Comparison of ENCODE assay signal across 16 cellular contexts in genomic region chr3:184110316-184110725, GRCh38. TPM values are rescaled to one million over a fixed set of nuclear protein-coding genes. Genes with fewer than 3 reads are reported as not detected.
DNase-seq lines count a peak whose midpoint lies in the region; ATAC-seq and TF ChIP-seq lines count a peak whose summit lies in the region.
"Had no signal": no experiment of that assay in that cellular context is flagged by ENCODE, and none has a peak within 500 bp of the region (broad histone marks: within the 10 kb centered on the region; RNA-seq: fewer than 3 reads in every experiment).

No MANE protein-coding gene starts in this region.

- peaks cover 0 to 6% of the 10 kb centered on the region in 2 donors for H3K4me1 ChIP-seq in adrenal gland (replicated peaks in 1 of 2)
- no peaks in the 10 kb centered on the region for H3K4me1 ChIP-seq in tibial artery
- H3K4me1 ChIP-seq: BLaER1, esophagus squamous epithelium, right atrium auricular region, stomach had no signal

- H3K27me3 ChIP-seq in adrenal gland, result no peaks in the 10 kb centered on the region
- H3K27me3 ChIP-seq in tibial artery, result peaks cover 0 to 5% of the 10 kb centered on the region in 2 donors
- H3K27me3 ChIP-seq: BLaER1, esophagus squamous epithelium, right atrium auricular region had no signal

- intact Hi-C loops in adrenal gland (cut with DNase I) (loop anchor here in 1 of 2 donors (10.0 kb wide), 1 partner anchor 66 kb away; no protein-coding TSS in a partner anchor), posterior cingulate gyrus (cut with DNase I) (no loop called here), tibial artery (cut with DNase I; ENCODE audit: low total_unique reads) (no loop called here)

- WGBS in adrenal gland, 4 donors, result 26 to 36% (median 34%) methylated on average over 6 to 7 of the region's 7 CpGs

- TF ChIP-seq POLR2A in adrenal gland (IDR thresholded peaks at IDR 0.05), result no peak

- no peak for ATAC-seq in esophagus mucosa
- no peak for ATAC-seq in GM18861 (IDR thresholded peaks at IDR 0.05; ENCODE audit: unreplicated experiment)

- H3K4me3 ChIP-seq in adrenal gland (no peak overlapping the region), tibial artery (no peak overlapping the region)
- H3K4me3 ChIP-seq: BLaER1, esophagus squamous epithelium, right atrium auricular region, stomach had no signal

- H3K27ac ChIP-seq in adrenal gland, result no peak overlapping the region
- H3K27ac ChIP-seq in tibial artery, result no peak overlapping the region
- H3K27ac ChIP-seq: BLaER1, esophagus squamous epithelium, right atrium auricular region, stomach had no signal

- TF ChIP-seq CTCF in adrenal gland (IDR thresholded peaks at IDR 0.05) (no peak), tibial artery (IDR thresholded peaks at IDR 0.05) (no peak)

- DNase-seq in EH (ENCODE audit: low read depth), result peak; percentile 49
- peak; percentile 81 for DNase-seq in M059J (ENCODE audit: low read depth)
- DNase-seq in adrenal gland, result peak; percentile 27 to 71 (median 53)
- DNase-seq in kidney tubule cell (ENCODE audit: low spot score), result peak; percentile 63
- DNase-seq in posterior cingulate gyrus, result no peak
- DNase-seq in tibial artery, result no peak
- DNase-seq: esophagus squamous epithelium, immature natural killer cell, NCI-H1092 treated with DMSO at 0.1 percent for 48 hours, stomach had no signal

- H3K36me3 ChIP-seq in adrenal gland (replicated peaks in 1 of 2) (no peaks in the 10 kb centered on the region), tibial artery (no peaks in the 10 kb centered on the region)
- H3K36me3 ChIP-seq: BLaER1, esophagus squamous epithelium, right atrium auricular region, stomach had no signal

- no peaks in the 10 kb centered on the region for H3K9me3 ChIP-seq in adrenal gland (replicated peaks in 1 of 3)
- no peaks in the 10 kb centered on the region for H3K9me3 ChIP-seq in tibial artery
- H3K9me3 ChIP-seq: BLaER1, esophagus squamous epithelium, right atrium auricular region, stomach had no signal

RNA-seq across cellular contexts. Expression of gene HTR3E, which starts 13.5 kb away (rescaled TPM):
- total RNA-seq in M059J (2014; rRNA removed; shearing (Covaris generic)), result not detected in 2 replicates
- total RNA-seq in adrenal gland (not detected), esophagus mucosa (not detected)
- not detected for polyA plus RNA-seq in adrenal gland
- total RNA-seq: cerebellum, esophagus squamous epithelium, NCI-H460, right atrium auricular region, stomach had no signal
- polyA plus RNA-seq: immature natural killer cell, stomach had no signal

RNA-seq across cellular contexts. Expression of gene EIF2B5, which starts 24.8 kb away (rescaled TPM):
- total RNA-seq in M059J (2014; rRNA removed; shearing (Covaris generic)), result 29.4 and 43.6 TPM in 2 replicates
- total RNA-seq in adrenal gland (10 to 100 TPM; 19.1 to 44.2 (median 38.0) TPM), esophagus mucosa (21.8 TPM)
- polyA plus RNA-seq in adrenal gland, result 10 to 100 TPM; 45.9 to 56.1 (median 49.0) TPM

RNA-seq across cellular contexts. Expression of gene DVL3, which starts 44.9 kb away (rescaled TPM):
- 21.2 and 30.3 TPM in 2 replicates for total RNA-seq in M059J (2014; rRNA removed; shearing (Covaris generic))
- total RNA-seq in adrenal gland (10 to 100 TPM; 39.4 to 94.1 (median 65.6) TPM), esophagus mucosa (29.2 TPM)
- 10 to 100 TPM; 45.8 to 92.9 (median 69.8) TPM for polyA plus RNA-seq in adrenal gland

RNA-seq across cellular contexts. Expression of gene HTR3C, which starts 57.5 kb away (rescaled TPM):
- total RNA-seq in M059J (2014; rRNA removed; shearing (Covaris generic)), result 0.30 and 0.47 TPM in 2 replicates
- total RNA-seq in adrenal gland (not detected), esophagus mucosa (not detected)
- polyA plus RNA-seq in adrenal gland, result under 1 TPM in 1 of 3 donors, not detected in 2; 0.03 TPM
- total RNA-seq: cerebellum, esophagus squamous epithelium, NCI-H460, right atrium auricular region, stomach had no signal
- polyA plus RNA-seq: immature natural killer cell, stomach had no signal

Comparison
In these comparisons a context has a peak if more than half of its experiments do, and no peak if none do; other contexts are left out.
1. DNase-seq: peak in EH (single experiment), M059J (single experiment), adrenal gland (7 of 7) and kidney tubule cell (single experiment); none in posterior cingulate gyrus (0 of 10) and tibial artery (0 of 2).